8 cellular contexts compared by ENCODE assay signal in the genomic region with DNA sequence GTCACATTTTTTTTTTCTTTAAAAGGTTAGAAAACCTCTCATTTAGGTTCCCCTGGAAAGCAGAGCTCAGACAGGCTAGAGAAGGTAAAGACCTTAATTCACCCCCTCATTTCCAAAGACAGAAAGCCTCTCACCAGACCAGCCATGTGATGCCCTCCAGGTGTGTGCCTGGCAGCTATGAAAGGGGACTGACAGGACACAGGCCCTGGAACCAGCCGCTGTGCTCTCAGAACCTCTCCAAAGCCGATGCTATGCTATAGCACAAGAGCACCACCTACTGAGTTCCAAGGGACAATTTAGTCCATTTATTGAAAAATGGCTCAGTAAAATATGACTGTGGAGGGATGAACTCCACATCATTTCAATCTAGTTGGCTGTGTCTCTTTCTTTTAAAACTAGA. TPM values are rescaled to one million over a fixed set of nuclear protein-coding genes. Genes with fewer than 3 reads are reported as not detected.
A peak's percentile ranks its signal among the peaks of the same experiment; 100 is the strongest.
DNase-seq lines count a peak whose midpoint lies in the region; ATAC-seq and TF ChIP-seq lines count a peak whose summit lies in the region.

No MANE protein-coding gene starts in this region.

- no peak overlapping the region for H2BK15ac ChIP-seq in IMR-90 (ENCODE audit: low read depth, low read length)

- H3K9me3 ChIP-seq in IMR-90 (ENCODE audit: control insufficient read depth, insufficient read depth, low read length) (no peaks in the 10 kb centered on the region), Panc1 (ENCODE audit: control insufficient read depth, insufficient read depth, low read depth, low read length) (no peaks in the 10 kb centered on the region)

- dilution Hi-C loops in IMR-90 (cut with HindIII; ENCODE audit: low sequenced_read_pairs, unreplicated experiment) = no loop called here

- in situ Hi-C loops in IMR-90 (cut with MboI; ENCODE audit: low sequenced_read_pairs) (no loop called here), Panc1 (cut with HindIII; ENCODE audit: low pct_unique_long_range_greater_than_20kb, low sequenced_read_pairs) (no loop called here)

- no peak overlapping the region for H3K23ac ChIP-seq in IMR-90 (ENCODE audit: low read depth, low read length)

- H3K79me1 ChIP-seq in IMR-90 (ENCODE audit: low read depth in 1 of 2, low read length in 2 of 2) = peaks cover 6 to 15% of the 10 kb centered on the region in 2 experiments; a peak in 3 of 4 replicates

- no peak overlapping the region for H4K91ac ChIP-seq in IMR-90 (ENCODE audit: insufficient read depth, low read depth, low read length)

- no CpG with 5 or more reads among the region's 2 CpGs for WGBS in IMR-90 (ENCODE audit: extremely low coverage in 2 of 2, insufficient read length in 1 of 2), 2 experiments

- H3K9me1 ChIP-seq in IMR-90 (ENCODE audit: insufficient read depth, low read length) = no peaks in the 10 kb centered on the region

- no peaks in the 10 kb centered on the region for H3K36me3 ChIP-seq in IMR-90 (ENCODE audit: control insufficient read depth, insufficient read depth, low read length)
- no peaks in the 10 kb centered on the region for H3K36me3 ChIP-seq in Panc1 (ENCODE audit: control insufficient read depth, insufficient read depth, low read length)

- H2BK5ac ChIP-seq in IMR-90 (ENCODE audit: low read depth, low read length, poor library complexity, severe bottlenecking) = no peak overlapping the region

- DNase-seq in DMS153 (lab: John Stamatoyannopoulos, UW) (peak; percentile 68), IMR-90 (peak; percentile 41), Panc1 (ENCODE audit: low read depth, low spot score) (no peak), fibroblast of the conjunctiva (ENCODE audit: low read depth) (peak; percentile 17), skeletal muscle cell (ENCODE audit: low read depth) (peak; percentile 9), cerebellar nuclear complex (lab: John Stamatoyannopoulos, UW) (no peak), SW 1271 (lab: John Stamatoyannopoulos, UW) (no peak)
- DNase-seq in stimulated activated CD4-positive, alpha-beta T cell treated with anti-CD3 and anti-CD28 coated beads, Interleukin-15, amount 100 ng/mL, for 24 hours = no peak

- peak overlapping the region; percentile 52 for H2AFZ ChIP-seq in IMR-90 (replicated peaks; ENCODE audit: low read length, poor library complexity)

- no peak overlapping the region for H3K56ac ChIP-seq in IMR-90 (ENCODE audit: extremely low read depth, insufficient read depth, low read length)

- no peak overlapping the region for H3K4me3 ChIP-seq in IMR-90 (ENCODE audit: insufficient read depth, low read depth, low read length)
- H3K4me3 ChIP-seq in Panc1 (ENCODE audit: low read depth in 2 of 2, low read length in 2 of 2) = no peak overlapping the region
- H3K4me3 ChIP-seq in skeletal muscle cell (ENCODE audit: low read depth, low read length) = no peak overlapping the region

- CTCF ChIA-PET in IMR-90 (lab: Yijun Ruan, JAX) = interaction anchor here (1.3 to 1.7 kb wide), 2 partner anchors 101 to 120 kb away, joined by 4 read pairs; no protein-coding TSS in a partner anchor
- CTCF ChIA-PET in Panc1 (lab: Charles Lee) = interaction anchor here (0.7 kb wide), 1 partner anchor 620 kb away, joined by 3 read pairs; no protein-coding TSS in a partner anchor

- H3K4ac ChIP-seq in IMR-90 (ENCODE audit: low read depth, low read length) = no peak overlapping the region

- no peaks in the 10 kb centered on the region for H4K20me1 ChIP-seq in IMR-90 (ENCODE audit: insufficient read depth, low read length)

- H3K14ac ChIP-seq in IMR-90 (replicated peaks; ENCODE audit: low read depth, low read length) = no peak overlapping the region

- H3K18ac ChIP-seq in IMR-90 (ENCODE audit: low read depth, low read length) = no peak overlapping the region

- H3K9ac ChIP-seq in IMR-90 (ENCODE audit: low read depth, low read length) = no peak overlapping the region

- H3K27me3 ChIP-seq in IMR-90 (ENCODE audit: control insufficient read depth, insufficient read depth, low read length) = no peaks in the 10 kb centered on the region
- no peaks in the 10 kb centered on the region for H3K27me3 ChIP-seq in Panc1 (ENCODE audit: control insufficient read depth, insufficient read depth, low read length)

- peak; percentile 49 for TF ChIP-seq CTCF in IMR-90 (conservative IDR thresholded peaks at IDR 0.05; ENCODE audit: low read depth, low read length)
- peak; percentile 58 for TF ChIP-seq CTCF in Panc1 (IDR thresholded peaks at IDR 0.05)

- H4K5ac ChIP-seq in IMR-90 (ENCODE audit: low read depth, low read length) = no peak overlapping the region

- no peak overlapping the region for H2BK20ac ChIP-seq in IMR-90 (ENCODE audit: low read depth, low read length)

- TF ChIP-seq POLR2A in IMR-90 (IDR thresholded peaks at IDR 0.05; ENCODE audit: low read depth, low read length) = no peak

- H3K4me1 ChIP-seq in IMR-90 (ENCODE audit: control insufficient read depth, insufficient read depth, low read length) (peaks cover 4% of the 10 kb centered on the region; the same call in 1 of the 2 replicates), Panc1 (ENCODE audit: control insufficient read depth, insufficient read depth, low read length) (no peaks in the 10 kb centered on the region)

- no peak overlapping the region for H3K4me2 ChIP-seq in IMR-90 (ENCODE audit: low read depth, low read length)

- peak overlapping the region; percentile 49; the same call in 1 of the 2 replicates for H2AK5ac ChIP-seq in IMR-90 (ENCODE audit: low read depth, low read length)

- peak; percentile 50 for TF ChIP-seq RAD21 in IMR-90 (IDR thresholded peaks at IDR 0.05; ENCODE audit: low read length)

- H3K27ac ChIP-seq in IMR-90 (ENCODE audit: insufficient read depth, low read length) = no peak overlapping the region
- H3K27ac ChIP-seq in Panc1 (ENCODE audit: low read length) = no peak overlapping the region

- BruUV-seq in IMR-90 (replicated peaks; lab: Mats Ljungman, UMichigan) (no TSS peak), Panc1 (replicated peaks; lab: Mats Ljungman, UMichigan) (no TSS peak)

- ATAC-seq in IMR-90 (ENCODE audit: low read depth) = peak; percentile 69
- ATAC-seq in Panc1 = peak; percentile 68; the same call in 1 of the 2 replicates

- H2AK9ac ChIP-seq in IMR-90 (replicated peaks; ENCODE audit: low read depth, low read length, poor library complexity) = no peak overlapping the region

- H4K8ac ChIP-seq in IMR-90 (ENCODE audit: low read depth in 2 of 2, low read length in 2 of 2) = no peak overlapping the region

- POLR2A ChIA-PET in IMR-90 (lab: Charles Lee; ENCODE audit: unreplicated experiment) = interaction anchor here (0.6 kb wide), 1 partner anchor 346 kb away, joined by 3 read pairs; no protein-coding TSS in a partner anchor
- POLR2A ChIA-PET in Panc1 (lab: Charles Lee) = interaction anchor here (0.5 kb wide), 1 partner anchor 897 kb away, joined by 3 read pairs; no protein-coding TSS in a partner anchor

- intact Hi-C loops in IMR-90 (cut with micrococcal nuclease) (loop anchor here (5.0 to 10.0 kb wide), 3 partner anchors 194 to 949 kb away; no protein-coding TSS in a partner anchor), Panc1 (cut with micrococcal nuclease; ENCODE audit: unreplicated experiment) (no loop called here)

- no peak overlapping the region for H2BK120ac ChIP-seq in IMR-90 (ENCODE audit: low read depth, low read length)

TF ChIP-seq in IMR-90, 13 proteins besides CTCF, POLR2A, EP300 and RAD21:
- TF ChIP-seq SMC3 (IDR thresholded peaks at IDR 0.05; ENCODE audit: low read depth, low read length) (peak; percentile 21; the same call in 1 of the 2 replicates), MAZ (IDR thresholded peaks at IDR 0.05; ENCODE audit: borderline replicate concordance, low read depth, low read length) (no peak)

RNA-seq across cellular contexts. Expression of gene FANCC, which starts 48.8 kb away (rescaled TPM):
- 6.3 and 6.4 TPM in 2 replicates for total RNA-seq in IMR-90 (2012; rRNA removed)
- 4.0 and 4.7 TPM in 2 replicates for polyA plus RNA-seq in IMR-90 (2012; rRNA removed)
- polyA plus RNA-seq in IMR-90 (2012; cell fraction: cytosol; rRNA removed) = 2.7 and 2.9 TPM in 2 replicates
- 4.8 and 6.6 TPM in 2 replicates for polyA plus RNA-seq in IMR-90 (2012; cell fraction: nucleus; rRNA removed; ENCODE audit: low replicate concordance)
- 17.8 TPM for total RNA-seq in Panc1 (2021; ENCODE audit: unreplicated experiment)
- polyA plus RNA-seq in Panc1 (2012; ENCODE audit: insufficient read length) = 10.7 TPM

Comparison
In these comparisons a context has a peak if more than half of its experiments do, and no peak if none do; other contexts are left out.
1. DNase-seq: peak in DMS153 (single experiment), IMR-90 (single experiment), fibroblast of the conjunctiva (single experiment) and skeletal muscle cell (single experiment); none in Panc1 (single experiment), cerebellar nuclear complex (0 of 2), SW 1271 (0 of 2) and stimulated activated CD4-positive, alpha-beta T cell treated with anti-CD3 and anti-CD28 coated beads, Interleukin-15, amount 100 ng/mL, for 24 hours (single experiment).